Comparison of ENCODE assay signal across 9 cellular contexts in genomic region chr16:48158296-48158695, GRCh38. TPM values are rescaled to one million over a fixed set of nuclear protein-coding genes. Genes with fewer than 3 reads are reported as not detected.
DNase-seq lines count a peak whose midpoint lies in the region; ATAC-seq and TF ChIP-seq lines count a peak whose summit lies in the region.
"Had no signal": no experiment of that assay in that cellular context is flagged by ENCODE, and none has a peak within 500 bp of the region (broad histone marks: within the 10 kb centered on the region; RNA-seq: fewer than 3 reads in every experiment).

No MANE protein-coding gene starts in this region.

- intact Hi-C loops in activated B cell treated with CpG ODN at 0.5 μM for 24 hours (cut with micrococcal nuclease) = loop anchor here (1.0 kb wide), 1 partner anchor 472 kb away; no protein-coding TSS in a partner anchor

- POLR2A ChIA-PET in activated B cell treated with CpG ODN at 0.5 μM for 24 hours (lab: Charles Lee) = no interaction called here

- no peak overlapping the region for H3K27ac Mint-ChIP-seq in activated B cell treated with CpG ODN at 0.5 μM for 24 hours

- ATAC-seq in GM18870 (IDR thresholded peaks at IDR 0.05; ENCODE audit: unreplicated experiment) (peak; percentile 85), HG02981 (IDR thresholded peaks at IDR 0.05; ENCODE audit: unreplicated experiment) (peak; percentile 77), activated B cell treated with CpG ODN at 0.5 μM for 24 hours (ENCODE audit: low read depth) (peak; percentile 68)

- H3K9me3 Mint-ChIP-seq in activated B cell treated with CpG ODN at 0.5 μM for 24 hours = no peaks in the 10 kb centered on the region

- H3K4me3 Mint-ChIP-seq in activated B cell treated with CpG ODN at 0.5 μM for 24 hours = no peak overlapping the region

- H3K4me1 Mint-ChIP-seq in activated B cell treated with CpG ODN at 0.5 μM for 24 hours = peaks cover 6% of the 10 kb centered on the region

- CTCF ChIA-PET in activated B cell treated with CpG ODN at 0.5 μM for 24 hours (lab: Charles Lee) = interaction anchor here (0.9 to 4.5 kb wide), 2 partner anchors 1015 to 1210 kb away, joined by 4 to 47 read pairs; partner anchors contain the start of gene NETO2

- no peaks in the 10 kb centered on the region for H3K36me3 Mint-ChIP-seq in activated B cell treated with CpG ODN at 0.5 μM for 24 hours (ENCODE audit: low read depth)

- peaks cover 12% of the 10 kb centered on the region for H3K27me3 Mint-ChIP-seq in activated B cell treated with CpG ODN at 0.5 μM for 24 hours

- DNase-seq in activated B cell treated with CpG ODN at 0.5 μM for 24 hours (no peak), kidney glomerular epithelial cell (lab: John Stamatoyannopoulos, UW) (peak; percentile 34), NCI-H510A treated with DMSO at 0.1 percent for 48 hours (lab: John Stamatoyannopoulos, UW) (no peak), GM19240 (ENCODE audit: insufficient read length, low spot score) (no peak), GF-D8 (lab: John Stamatoyannopoulos, UW) (no peak), activated gamma-delta T cell (lab: John Stamatoyannopoulos, UW) (no peak)

- TF ChIP-seq CTCF in activated B cell treated with CpG ODN at 0.5 μM for 24 hours (IDR thresholded peaks at IDR 0.05) = no peak

RNA-seq across cellular contexts. Expression of gene ABCC12, which starts 2.5 kb away (rescaled TPM):
- not detected in 2 replicates for total RNA-seq in activated B cell treated with CpG ODN at 0.5 μM for 24 hours
- total RNA-seq: lung microvascular endothelial cell had no signal
